21 cellular contexts compared by ENCODE assay signal in the genomic region with DNA sequence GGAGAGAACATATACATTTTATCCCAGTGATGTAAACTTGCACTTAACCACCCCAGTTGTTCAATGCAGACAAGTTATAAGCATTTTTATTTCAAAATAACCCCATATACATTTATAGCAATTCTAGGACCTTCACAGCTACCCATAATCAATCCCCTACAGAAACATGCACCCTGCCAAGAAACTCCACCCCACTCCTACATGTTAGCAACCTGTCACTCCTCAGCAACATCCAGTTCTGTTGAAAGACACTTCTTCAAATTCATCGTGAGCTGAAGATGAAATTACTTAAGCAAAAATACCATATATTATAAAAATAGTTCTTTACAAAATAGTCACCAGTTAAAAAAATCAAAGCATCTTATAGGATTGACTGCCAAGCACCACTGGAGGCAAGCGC.
DNase-seq lines count a peak whose midpoint lies in the region; TF ChIP-seq lines count a peak whose summit lies in the region.
"Had no signal": no experiment of that assay in that cellular context is flagged by ENCODE, and none has a peak within 500 bp of the region (broad histone marks: within the 10 kb centered on the region; RNA-seq: fewer than 3 reads in every experiment).

No MANE protein-coding gene starts in this region.

- H3K4me2 ChIP-seq in OCI-LY1 (ENCODE audit: low read length) (no peak overlapping the region; the same call in 1 of the 2 replicates), mesenchymal stem cell (ENCODE audit: low read length, poor library complexity, severe bottlenecking) (no peak overlapping the region), smooth muscle cell (no peak overlapping the region)
- H3K4me2 ChIP-seq: BLaER1 treated with 17β-estradiol and CSF1 and Interleukin-3, amounts not matched to agents 10 nM and 100 nM; GM23338; SK-N-SH had no signal

- H4K20me1 ChIP-seq in OCI-LY1 (ENCODE audit: insufficient read depth, low read length) (no peaks in the 10 kb centered on the region), smooth muscle cell (ENCODE audit: low read depth) (no peaks in the 10 kb centered on the region)
- H4K20me1 ChIP-seq: BLaER1 treated with 17β-estradiol and CSF1 and Interleukin-3, amounts not matched to agents 10 nM and 100 nM had no signal

- H3K36me3 ChIP-seq in OCI-LY1 (ENCODE audit: insufficient read depth, low read length), result no peaks in the 10 kb centered on the region
- H3K36me3 ChIP-seq in mesenchymal stem cell (ENCODE audit: control insufficient read depth in 1 of 2, insufficient read depth in 2 of 2, low read depth in 1 of 2, low read length in 2 of 2), result no peaks in the 10 kb centered on the region
- no peaks in the 10 kb centered on the region for H3K36me3 ChIP-seq in smooth muscle cell (ENCODE audit: low read depth)
- H3K36me3 ChIP-seq: BLaER1 treated with 17β-estradiol and CSF1 and Interleukin-3, amounts not matched to agents 10 nM and 100 nM; HAP-1 had no signal

- WGBS in mesenchymal stem cell, result 100% methylated on average over 2 of the region's 2 CpGs
- WGBS in smooth muscle cell (ENCODE audit: low lambda C conversion rate), result 97% methylated on average over 2 of the region's 2 CpGs

- no peak overlapping the region for H2BK12ac ChIP-seq in mesenchymal stem cell (ENCODE audit: low read length in 2 of 2)

- no peak for DNase-seq in mesenchymal stem cell
- DNase-seq in smooth muscle cell (lab: John Stamatoyannopoulos, UW; ENCODE audit: unreplicated experiment), result no peak
- no peak for DNase-seq in stimulated activated CD4-positive, alpha-beta T cell treated with anti-CD3 and anti-CD28 coated beads, Interleukin-2, amount 100 ng/mL, for 48 hours
- no peak for DNase-seq in effector CD4-positive, alpha-beta T cell
- no peak for DNase-seq in NCI-H1436 treated with DMSO at 0.1 percent for 48 hours (lab: John Stamatoyannopoulos, UW)
- no peak for DNase-seq in effector CD8-positive, alpha-beta T cell (lab: John Stamatoyannopoulos, UW)
- DNase-seq: CD8-positive, alpha-beta T cell; DMS153; KG1; NCI-H1105; NCI-H2029 treated with DMSO at 0.1 percent for 48 hours; NCI-H446; NCI-H526 treated with DMSO at 0.1 percent for 48 hours; SHP77 treated with DMSO at 0.1 percent for 48 hours; SK-N-SH had no signal

- H2BK5ac ChIP-seq in mesenchymal stem cell (ENCODE audit: low read depth, low read length, poor library complexity, severe bottlenecking), result no peak overlapping the region

- no peak overlapping the region for H4K91ac ChIP-seq in mesenchymal stem cell (ENCODE audit: low read length)

- H3K23ac ChIP-seq in mesenchymal stem cell (ENCODE audit: low read length in 2 of 2), result no peak overlapping the region

- H3F3A ChIP-seq in OCI-LY1 (ENCODE audit: insufficient read depth, low read length) (no peaks in the 10 kb centered on the region), smooth muscle cell (ENCODE audit: low read depth) (peaks cover 4% of the 10 kb centered on the region)

- H3K79me2 ChIP-seq in OCI-LY1 (ENCODE audit: insufficient read depth, low read length) (no peaks in the 10 kb centered on the region), smooth muscle cell (ENCODE audit: low read depth) (no peaks in the 10 kb centered on the region)

- peaks cover 54% of the 10 kb centered on the region for H3K4me1 ChIP-seq in OCI-LY1 (ENCODE audit: insufficient read depth, low read length, severe bottlenecking)
- peaks cover 6% of the 10 kb centered on the region for H3K4me1 ChIP-seq in mesenchymal stem cell (ENCODE audit: control insufficient read depth, insufficient read depth, low read depth, low read length)
- no peaks in the 10 kb centered on the region for H3K4me1 ChIP-seq in smooth muscle cell (ENCODE audit: low read depth)
- H3K4me1 ChIP-seq: HAP-1 had no signal

- TF ChIP-seq CTCF in OCI-LY1 (IDR thresholded peaks at IDR 0.05; ENCODE audit: low read length) (no peak), brain (conservative IDR thresholded peaks at IDR 0.05) (no peak), smooth muscle cell (IDR thresholded peaks at IDR 0.05; ENCODE audit: borderline replicate concordance, insufficient read depth, poor library complexity, severe bottlenecking) (no peak)

- H2AFZ ChIP-seq in OCI-LY1 (ENCODE audit: low read length) (no peak overlapping the region), mesenchymal stem cell (ENCODE audit: low read depth, low read length) (no peak overlapping the region), smooth muscle cell (ENCODE audit: low read depth) (no peak overlapping the region)
- H2AFZ ChIP-seq: GM23338 had no signal

- no peak overlapping the region for H2BK15ac ChIP-seq in mesenchymal stem cell (ENCODE audit: low read depth, poor library complexity, severe bottlenecking)

- H3K79me1 ChIP-seq in mesenchymal stem cell (replicated peaks; ENCODE audit: low read length, poor library complexity, severe bottlenecking), result no peaks in the 10 kb centered on the region

- no peaks in the 10 kb centered on the region for H3K9me3 Mint-ChIP-seq in brain
- H3K9me3 Mint-ChIP-seq: CD8-positive, alpha-beta T cell; GM23338 had no signal

- H3K9ac ChIP-seq in OCI-LY1 (ENCODE audit: low read length) (peak overlapping the region; percentile 14; the same call in 1 of the 2 replicates), mesenchymal stem cell (ENCODE audit: low read length) (peak overlapping the region; percentile 83), smooth muscle cell (ENCODE audit: low read depth) (no peak overlapping the region)
- H3K9ac ChIP-seq: BLaER1 treated with 17β-estradiol and CSF1 and Interleukin-3, amounts not matched to agents 10 nM and 100 nM; SK-N-SH had no signal

- H2AK5ac ChIP-seq in mesenchymal stem cell (ENCODE audit: low read length, severe bottlenecking), result no peak overlapping the region

- no peak overlapping the region for H3K18ac ChIP-seq in mesenchymal stem cell (ENCODE audit: low read depth in 1 of 2, low read length in 2 of 2)

- H3K4me3 ChIP-seq in OCI-LY1 (ENCODE audit: low read depth, low read length, poor library complexity, severe bottlenecking), result no peak overlapping the region
- H3K4me3 ChIP-seq in mesenchymal stem cell (ENCODE audit: insufficient read depth in 1 of 2, low read depth in 1 of 2, low read length in 2 of 2), result no peak overlapping the region
- no peak overlapping the region for H3K4me3 ChIP-seq in smooth muscle cell
- H3K4me3 ChIP-seq: BLaER1 treated with 17β-estradiol and CSF1 and Interleukin-3, amounts not matched to agents 10 nM and 100 nM; GM23338; HAP-1 had no signal

- H3K9me2 ChIP-seq in OCI-LY1 (ENCODE audit: low read depth, low read length), result no peaks in the 10 kb centered on the region
- H3K9me2 ChIP-seq: SK-N-SH had no signal

- H3K4me1 Mint-ChIP-seq in brain, result peaks cover 65% of the 10 kb centered on the region
- H3K4me1 Mint-ChIP-seq: GM23338 had no signal

- no peak overlapping the region for H2BK120ac ChIP-seq in mesenchymal stem cell (ENCODE audit: low read depth, low read length)

- H3K27ac ChIP-seq in OCI-LY1 (ENCODE audit: low read depth, low read length, poor library complexity, severe bottlenecking), result peak overlapping the region; percentile 52
- H3K27ac ChIP-seq in mesenchymal stem cell (ENCODE audit: low read length, poor library complexity, severe bottlenecking), result no peak overlapping the region
- peak overlapping the region; percentile 81 for H3K27ac ChIP-seq in smooth muscle cell (ENCODE audit: low read depth)
- H3K27ac ChIP-seq: BLaER1 treated with 17β-estradiol and CSF1 and Interleukin-3, amounts not matched to agents 10 nM and 100 nM; RWPE1 had no signal

- H3K9me3 ChIP-seq in OCI-LY1 (ENCODE audit: low read length), result no peaks in the 10 kb centered on the region
- H3K9me3 ChIP-seq in mesenchymal stem cell (ENCODE audit: control insufficient read depth, low read length), result no peaks in the 10 kb centered on the region
- no peaks in the 10 kb centered on the region for H3K9me3 ChIP-seq in smooth muscle cell (replicated peaks; ENCODE audit: low read depth)
- H3K9me3 ChIP-seq: BLaER1 treated with 17β-estradiol and CSF1 and Interleukin-3, amounts not matched to agents 10 nM and 100 nM; HAP-1; SK-N-SH had no signal

- H3K36me3 Mint-ChIP-seq in brain, result no peaks in the 10 kb centered on the region
- H3K36me3 Mint-ChIP-seq: CD8-positive, alpha-beta T cell had no signal

- H3K4me3 Mint-ChIP-seq in brain, result peak overlapping the region in 3 of 5 experiments; percentile 46 to 73 (median 57)
- H3K4me3 Mint-ChIP-seq: CD8-positive, alpha-beta T cell; GM23338 had no signal

- no peaks in the 10 kb centered on the region for H3K27me3 ChIP-seq in OCI-LY1 (ENCODE audit: insufficient read depth, low read length)
- no peaks in the 10 kb centered on the region for H3K27me3 ChIP-seq in mesenchymal stem cell (ENCODE audit: control insufficient read depth in 1 of 2, insufficient read depth in 1 of 2, low read length in 2 of 2)
- H3K27me3 ChIP-seq in smooth muscle cell (ENCODE audit: low read depth), result no peaks in the 10 kb centered on the region
- H3K27me3 ChIP-seq: BLaER1 treated with 17β-estradiol and CSF1 and Interleukin-3, amounts not matched to agents 10 nM and 100 nM had no signal

- no peak overlapping the region for H3K14ac ChIP-seq in mesenchymal stem cell (ENCODE audit: low read length in 2 of 2)

- no peak overlapping the region for H4K8ac ChIP-seq in mesenchymal stem cell (ENCODE audit: low read length)

- H3K4ac ChIP-seq in mesenchymal stem cell (ENCODE audit: low read depth in 1 of 2, low read length in 2 of 2), result no peak overlapping the region

- H3K27ac Mint-ChIP-seq in brain, result peak overlapping the region in 4 of 5 experiments; percentile 88 to 98 (median 94)
- H3K27ac Mint-ChIP-seq: CD8-positive, alpha-beta T cell; GM23338 had no signal

- peaks cover 3% of the 10 kb centered on the region for H3K27me3 Mint-ChIP-seq in brain
